18 cellular contexts compared by ENCODE assay signal in the genomic region with DNA sequence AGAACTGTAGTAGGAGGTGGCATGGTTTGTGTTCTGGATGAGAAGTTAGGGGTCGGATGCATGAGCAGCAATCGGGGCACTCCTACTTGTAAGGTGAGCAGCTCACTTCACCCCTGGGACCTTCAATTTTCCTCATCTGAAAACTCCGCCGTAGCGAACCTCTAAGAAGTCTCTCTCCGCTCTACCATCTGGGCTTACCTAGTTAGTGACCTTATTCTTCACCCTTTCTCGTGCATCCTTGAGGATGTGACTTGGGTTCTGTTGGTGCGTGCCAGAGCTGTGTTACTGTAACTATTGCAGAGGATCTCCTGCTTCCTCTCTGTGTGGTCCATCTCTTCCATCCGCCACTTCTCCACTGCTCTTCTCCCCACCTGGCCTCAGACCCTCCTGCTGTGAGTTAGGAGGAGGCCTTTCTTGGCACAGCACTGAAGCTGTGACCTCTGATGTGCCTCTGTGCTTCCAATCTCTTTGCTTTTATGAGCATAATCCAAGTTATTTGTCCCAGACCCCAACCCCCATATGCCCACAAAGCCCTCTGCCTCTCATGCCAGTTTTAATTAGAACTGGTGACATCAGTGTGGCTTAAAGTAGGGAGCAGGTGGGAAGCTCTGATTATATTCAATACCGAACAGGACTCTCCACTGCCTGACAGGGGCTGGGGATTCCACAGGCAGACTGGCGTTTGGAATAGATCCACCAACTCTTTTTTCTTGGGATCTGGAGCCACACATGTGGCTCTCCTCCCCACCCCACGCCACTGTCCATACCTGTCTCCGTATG.
DNase-seq lines count a peak whose midpoint lies in the region; ATAC-seq, FAIRE-seq and TF ChIP-seq lines count a peak whose summit lies in the region.
"Had no signal": no experiment of that assay in that cellular context is flagged by ENCODE, and none has a peak within 500 bp of the region (broad histone marks: within the 10 kb centered on the region; RNA-seq: fewer than 3 reads in every experiment).

No MANE protein-coding gene starts in this region.

- POLR2A ChIA-PET in GM12878 (lab: Charles Lee): interaction anchor here (1.0 to 16.4 kb wide), 7 partner anchors 14 to 767 kb away, joined by 3 to 278 read pairs (median 5); no protein-coding TSS in a partner anchor

- no peaks in the 10 kb centered on the region for H3K27me3 ChIP-seq in GM12878 (replicated peaks in 1 of 2; ENCODE audit: control insufficient read depth in 2 of 2, insufficient read depth in 2 of 2, low read length in 1 of 2)
- H3K27me3 ChIP-seq: adrenal gland, SJCRH30 had no signal

- SMC1A ChIA-PET in GM12878 (lab: Charles Lee; ENCODE audit: uncharacterized antibody, unreplicated experiment): interaction anchor here (0.6 to 12.9 kb wide), 12 partner anchors 12 to 181 kb away, joined by 3 to 453 read pairs (median 12); partner anchors contain the start of gene BCL2

- in situ Hi-C loops in GM12878 (cut with MboI): loop anchor here (5.0 kb wide), 1 partner anchor 176 kb away; the partner anchor contains the start of gene BCL2

- intact Hi-C loops in GM12878 (cut with micrococcal nuclease; ENCODE audit: unreplicated experiment): no loop called here

- H2AFZ ChIP-seq in GM12878 (ENCODE audit: control insufficient read depth, low read depth, low read length): no peak overlapping the region; the same call in 1 of the 2 replicates
- H2AFZ ChIP-seq: parathyroid adenoma had no signal

- CTCF ChIA-PET in GM12878 (lab: Yijun Ruan, JAX): interaction anchor here (1.0 to 13.9 kb wide), 6 partner anchors 9 to 182 kb away, joined by 3 to 416 read pairs (median 14); partner anchors contain the start of gene BCL2

- 69% methylated on average over 13 of the region's 13 CpGs for WGBS in GM12878 (ENCODE audit: insufficient coverage, insufficient replicate concordance, low lambda C conversion rate, missing lambda C conversion rate)

- H3K36me3 Mint-ChIP-seq in activated naive CD4-positive, alpha-beta T cell treated with anti-CD3 and anti-CD28 coated beads, Interleukin-2, amount 50 U/mL, for 24 hours: peaks cover 12% of the 10 kb centered on the region
- peaks cover 48% of the 10 kb centered on the region for H3K36me3 Mint-ChIP-seq in stimulated activated memory B cell treated with anti-CD40 and anti-IgM and Interleukin-4, amounts not matched to agents 10 μg/mL and 1 μg/mL and 100 μg/mL, for 72 hours

- H3K79me2 ChIP-seq in GM12878 (ENCODE audit: control insufficient read depth, insufficient read depth, low read length): peaks cover 90% of the 10 kb centered on the region

- no peak for TF ChIP-seq CTCF in GM12878 (IDR thresholded peaks at IDR 0.05 in 2 of 3, conservative IDR thresholded peaks at IDR 0.05 in 1 of 3; ENCODE audit: control insufficient read depth in 2 of 3, extremely low read depth in 1 of 3, insufficient read depth in 1 of 3, low read depth in 3 of 3, low read length in 3 of 3)

- H3K4me3 ChIP-seq in GM12878: peak overlapping the region; percentile 30
- H3K4me3 ChIP-seq: adrenal gland, K562, SJCRH30 had no signal

- DNase-seq in activated naive CD4-positive, alpha-beta T cell (lab: John Stamatoyannopoulos, UW): no peak
- DNase-seq in NCI-H1694 treated with DMSO at 0.1 percent for 48 hours (lab: John Stamatoyannopoulos, UW): peak; percentile 28
- no peak for DNase-seq in GM12878 (ENCODE audit: low read depth, low spot score)
- DNase-seq in SKM-1 treated with dmso at 0.1 percent for 144 hours (lab: John Stamatoyannopoulos, UW; ENCODE audit: unreplicated experiment): no peak
- DNase-seq in HuH-7.5 (ENCODE audit: low spot score): no peak
- DNase-seq: adrenal gland, H7, mesenchymal stem cell, NCI-H1105, NCI-H774, substantia nigra had no signal

- H3K27ac Mint-ChIP-seq in activated naive CD4-positive, alpha-beta T cell treated with anti-CD3 and anti-CD28 coated beads, Interleukin-2, amount 50 U/mL, for 24 hours: peak overlapping the region; percentile 51
- H3K27ac Mint-ChIP-seq in stimulated activated memory B cell treated with anti-CD40 and anti-IgM and Interleukin-4, amounts not matched to agents 10 μg/mL and 1 μg/mL and 100 μg/mL, for 72 hours: peak overlapping the region; percentile 91

- H3K27me3 Mint-ChIP-seq in activated naive CD4-positive, alpha-beta T cell treated with anti-CD3 and anti-CD28 coated beads, Interleukin-2, amount 50 U/mL, for 24 hours: no peaks in the 10 kb centered on the region
- no peaks in the 10 kb centered on the region for H3K27me3 Mint-ChIP-seq in stimulated activated memory B cell treated with anti-CD40 and anti-IgM and Interleukin-4, amounts not matched to agents 10 μg/mL and 1 μg/mL and 100 μg/mL, for 72 hours

- H3K9me3 ChIP-seq in GM12878 (replicated peaks; ENCODE audit: control insufficient read depth, insufficient read depth, low read length): no peaks in the 10 kb centered on the region; the same call in 1 of the 3 replicates
- H3K9me3 ChIP-seq: adrenal gland, SJCRH30 had no signal

- H3K4me1 ChIP-seq in GM12878 (ENCODE audit: control insufficient read depth, insufficient read depth, low read length): peaks cover 66% of the 10 kb centered on the region

- BruUV-seq in GM12878 (replicated peaks; lab: Mats Ljungman, UMichigan): no TSS peak

- H3K36me3 ChIP-seq in GM12878 (ENCODE audit: control insufficient read depth in 2 of 2, insufficient read depth in 2 of 2, low read length in 1 of 2): peaks cover 0 to 4% of the 10 kb centered on the region in 2 experiments; a peak in 3 of 4 replicates
- H3K36me3 ChIP-seq: adrenal gland, SJCRH30 had no signal

- no peaks in the 10 kb centered on the region for H4K20me1 ChIP-seq in GM12878 (ENCODE audit: control insufficient read depth, insufficient read depth)

- FAIRE-seq in GM12878 (lab: Jason Lieb, UNC): no peak
- FAIRE-seq: K562 had no signal

- no peak for TF ChIP-seq EP300 in GM12878 (IDR thresholded peaks at IDR 0.05; ENCODE audit: borderline replicate concordance in 1 of 2, control insufficient read depth in 1 of 2, low read depth in 2 of 2, low read length in 2 of 2)

- RAD21 ChIA-PET in GM12878 (lab: Charles Lee; ENCODE audit: unreplicated experiment): interaction anchor here (0.6 to 14.2 kb wide), 6 partner anchors 9 to 181 kb away, joined by 3 to 463 read pairs (median 18); no protein-coding TSS in a partner anchor

- TF ChIP-seq RAD21 in GM12878 (IDR thresholded peaks at IDR 0.05; ENCODE audit: insufficient read depth, low read depth, low read length): no peak

- peak overlapping the region; percentile 75 for H3K9ac ChIP-seq in GM12878 (ENCODE audit: control insufficient read depth, insufficient read depth, low read length)
- H3K9ac ChIP-seq: parathyroid adenoma had no signal

- H3K4me2 ChIP-seq in GM12878 (ENCODE audit: control insufficient read depth, insufficient read depth): peak overlapping the region; percentile 90

- H3K4me1 Mint-ChIP-seq in activated naive CD4-positive, alpha-beta T cell treated with anti-CD3 and anti-CD28 coated beads, Interleukin-2, amount 50 U/mL, for 24 hours: peaks cover 87% of the 10 kb centered on the region
- H3K4me1 Mint-ChIP-seq in stimulated activated memory B cell treated with anti-CD40 and anti-IgM and Interleukin-4, amounts not matched to agents 10 μg/mL and 1 μg/mL and 100 μg/mL, for 72 hours: peaks cover 91% of the 10 kb centered on the region

- TF ChIP-seq POLR2A in GM12878 (IDR thresholded peaks at IDR 0.05; ENCODE audit: low read depth, low read length): no peak

- H3K27ac ChIP-seq in GM12878 (ENCODE audit: control insufficient read depth, insufficient read depth): peak overlapping the region; percentile 96
- H3K27ac ChIP-seq: adrenal gland, epithelial cell of prostate, parathyroid adenoma, SJCRH30 had no signal

- ATAC-seq in GM12878 (no peak), HG03045 (IDR thresholded peaks at IDR 0.05; ENCODE audit: unreplicated experiment) (no peak)
- no peak for ATAC-seq in stimulated activated memory B cell treated with anti-CD40 and anti-IgM and Interleukin-4, amounts not matched to agents 10 μg/mL and 1 μg/mL and 100 μg/mL, for 72 hours
- ATAC-seq: K562 had no signal

- no peak overlapping the region for H3K4me3 Mint-ChIP-seq in activated naive CD4-positive, alpha-beta T cell treated with anti-CD3 and anti-CD28 coated beads, Interleukin-2, amount 50 U/mL, for 24 hours
- H3K4me3 Mint-ChIP-seq in stimulated activated memory B cell treated with anti-CD40 and anti-IgM and Interleukin-4, amounts not matched to agents 10 μg/mL and 1 μg/mL and 100 μg/mL, for 72 hours: peak overlapping the region; percentile 62

- no peaks in the 10 kb centered on the region for H3K9me3 Mint-ChIP-seq in activated naive CD4-positive, alpha-beta T cell treated with anti-CD3 and anti-CD28 coated beads, Interleukin-2, amount 50 U/mL, for 24 hours
- no peaks in the 10 kb centered on the region for H3K9me3 Mint-ChIP-seq in stimulated activated memory B cell treated with anti-CD40 and anti-IgM and Interleukin-4, amounts not matched to agents 10 μg/mL and 1 μg/mL and 100 μg/mL, for 72 hours

TF ChIP-seq in GM12878, 131 proteins besides CTCF, POLR2A, EP300 and RAD21 (continues in another document):
- TF ChIP-seq, protein P1, sequence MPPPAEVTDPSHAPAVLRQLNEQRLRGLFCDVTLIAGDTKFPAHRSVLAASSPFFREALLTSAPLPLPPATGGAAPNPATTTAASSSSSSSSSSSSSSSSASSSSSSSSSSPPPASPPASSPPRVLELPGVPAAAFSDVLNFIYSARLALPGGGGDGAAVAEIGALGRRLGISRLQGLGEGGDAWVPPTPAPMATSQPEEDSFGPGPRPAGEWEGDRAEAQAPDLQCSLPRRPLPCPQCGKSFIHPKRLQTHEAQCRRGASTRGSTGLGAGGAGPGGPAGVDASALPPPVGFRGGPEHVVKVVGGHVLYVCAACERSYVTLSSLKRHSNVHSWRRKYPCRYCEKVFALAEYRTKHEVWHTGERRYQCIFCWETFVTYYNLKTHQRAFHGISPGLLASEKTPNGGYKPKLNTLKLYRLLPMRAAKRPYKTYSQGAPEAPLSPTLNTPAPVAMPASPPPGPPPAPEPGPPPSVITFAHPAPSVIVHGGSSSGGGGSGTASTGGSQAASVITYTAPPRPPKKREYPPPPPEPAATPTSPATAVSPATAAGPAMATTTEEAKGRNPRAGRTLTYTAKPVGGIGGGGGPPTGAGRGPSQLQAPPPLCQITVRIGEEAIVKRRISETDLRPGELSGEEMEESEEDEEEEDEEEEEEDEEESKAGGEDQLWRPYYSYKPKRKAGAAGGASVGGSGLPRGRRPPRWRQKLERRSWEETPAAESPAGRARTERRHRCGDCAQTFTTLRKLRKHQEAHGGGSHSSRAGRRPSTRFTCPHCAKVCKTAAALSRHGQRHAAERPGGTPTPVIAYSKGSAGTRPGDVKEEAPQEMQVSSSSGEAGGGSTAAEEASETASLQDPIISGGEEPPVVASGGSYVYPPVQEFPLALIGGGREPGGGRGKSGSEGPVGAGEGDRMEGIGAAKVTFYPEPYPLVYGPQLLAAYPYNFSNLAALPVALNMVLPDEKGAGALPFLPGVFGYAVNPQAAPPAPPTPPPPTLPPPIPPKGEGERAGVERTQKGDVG (CRISPR knock-in tag; IDR thresholded peaks at IDR 0.05): no peak
